ENCODE assay signal across 1 cellular context in the genomic region with DNA sequence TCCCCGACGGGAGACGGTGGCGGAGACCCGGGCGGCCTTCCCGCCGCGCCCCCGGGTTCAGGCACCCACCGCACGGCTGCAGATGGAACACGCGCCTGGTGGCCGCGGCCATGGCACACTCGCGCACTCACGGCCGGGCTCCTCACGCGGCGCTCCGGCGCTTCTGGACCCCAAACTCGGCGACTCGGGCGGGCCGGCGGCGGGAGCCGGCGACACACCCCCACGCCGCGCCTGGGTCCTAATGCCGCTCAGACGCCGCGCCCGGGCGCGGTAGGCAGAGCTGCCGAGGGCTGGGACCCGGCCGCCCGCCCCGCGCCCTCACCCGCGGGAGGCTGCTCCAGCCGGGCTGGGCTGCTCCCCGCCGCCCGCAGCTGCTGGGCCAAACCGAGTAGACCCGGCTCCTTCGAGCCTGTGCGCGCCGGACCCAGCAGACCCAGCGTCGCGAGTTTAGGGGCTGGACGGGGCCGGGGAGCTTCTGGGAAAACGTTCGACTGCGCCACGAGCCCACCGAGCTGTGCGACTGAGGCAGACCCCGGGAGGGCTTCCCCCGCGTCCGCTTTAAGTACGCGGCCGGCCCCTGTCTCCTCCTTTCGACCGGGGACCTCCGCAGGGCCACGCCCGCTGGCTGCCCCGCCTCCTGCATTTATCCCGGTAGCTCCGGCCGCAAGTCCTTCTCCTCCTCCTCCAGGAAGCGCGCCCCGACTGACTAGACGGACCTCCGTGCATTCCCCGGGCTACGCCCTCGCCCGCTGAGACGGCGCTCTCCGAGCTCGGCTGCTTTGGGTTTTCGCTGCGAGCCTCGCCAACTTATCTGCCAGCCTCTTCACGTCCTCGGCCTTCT.
TF ChIP-seq lines count a peak whose summit lies in the region.

A gene (minus strand): TSS at position 165 of the 841 bp plus-strand sequence. CDS start 53 bp downstream, at position 112.

TF ChIP-seq in WTC11, 78 proteins besides CTCF, POLR2A, EP300 and RAD21 (continued from another document):
- TF ChIP-seq, protein P1, sequence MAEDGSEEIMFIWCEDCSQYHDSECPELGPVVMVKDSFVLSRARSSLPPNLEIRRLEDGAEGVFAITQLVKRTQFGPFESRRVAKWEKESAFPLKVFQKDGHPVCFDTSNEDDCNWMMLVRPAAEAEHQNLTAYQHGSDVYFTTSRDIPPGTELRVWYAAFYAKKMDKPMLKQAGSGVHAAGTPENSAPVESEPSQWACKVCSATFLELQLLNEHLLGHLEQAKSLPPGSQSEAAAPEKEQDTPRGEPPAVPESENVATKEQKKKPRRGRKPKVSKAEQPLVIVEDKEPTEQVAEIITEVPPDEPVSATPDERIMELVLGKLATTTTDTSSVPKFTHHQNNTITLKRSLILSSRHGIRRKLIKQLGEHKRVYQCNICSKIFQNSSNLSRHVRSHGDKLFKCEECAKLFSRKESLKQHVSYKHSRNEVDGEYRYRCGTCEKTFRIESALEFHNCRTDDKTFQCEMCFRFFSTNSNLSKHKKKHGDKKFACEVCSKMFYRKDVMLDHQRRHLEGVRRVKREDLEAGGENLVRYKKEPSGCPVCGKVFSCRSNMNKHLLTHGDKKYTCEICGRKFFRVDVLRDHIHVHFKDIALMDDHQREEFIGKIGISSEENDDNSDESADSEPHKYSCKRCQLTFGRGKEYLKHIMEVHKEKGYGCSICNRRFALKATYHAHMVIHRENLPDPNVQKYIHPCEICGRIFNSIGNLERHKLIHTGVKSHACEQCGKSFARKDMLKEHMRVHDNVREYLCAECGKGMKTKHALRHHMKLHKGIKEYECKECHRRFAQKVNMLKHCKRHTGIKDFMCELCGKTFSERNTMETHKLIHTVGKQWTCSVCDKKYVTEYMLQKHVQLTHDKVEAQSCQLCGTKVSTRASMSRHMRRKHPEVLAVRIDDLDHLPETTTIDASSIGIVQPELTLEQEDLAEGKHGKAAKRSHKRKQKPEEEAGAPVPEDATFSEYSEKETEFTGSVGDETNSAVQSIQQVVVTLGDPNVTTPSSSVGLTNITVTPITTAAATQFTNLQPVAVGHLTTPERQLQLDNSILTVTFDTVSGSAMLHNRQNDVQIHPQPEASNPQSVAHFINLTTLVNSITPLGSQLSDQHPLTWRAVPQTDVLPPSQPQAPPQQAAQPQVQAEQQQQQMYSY (CRISPR knock-in tag; IDR thresholded peaks at IDR 0.05): no peak
- TF ChIP-seq SP1 (CRISPR knock-in tag; conservative IDR thresholded peaks at IDR 0.05) (peak; percentile 40), GABPB1 (CRISPR knock-in tag; IDR thresholded peaks at IDR 0.05) (peak; percentile 38; the same call in 1 of the 2 replicates), GTF2I (CRISPR knock-in tag; conservative IDR thresholded peaks at IDR 0.05) (0 out of 2 replicates have a peak, but pooled peaks have one; percentile 21)
- TF ChIP-seq, protein P2, sequence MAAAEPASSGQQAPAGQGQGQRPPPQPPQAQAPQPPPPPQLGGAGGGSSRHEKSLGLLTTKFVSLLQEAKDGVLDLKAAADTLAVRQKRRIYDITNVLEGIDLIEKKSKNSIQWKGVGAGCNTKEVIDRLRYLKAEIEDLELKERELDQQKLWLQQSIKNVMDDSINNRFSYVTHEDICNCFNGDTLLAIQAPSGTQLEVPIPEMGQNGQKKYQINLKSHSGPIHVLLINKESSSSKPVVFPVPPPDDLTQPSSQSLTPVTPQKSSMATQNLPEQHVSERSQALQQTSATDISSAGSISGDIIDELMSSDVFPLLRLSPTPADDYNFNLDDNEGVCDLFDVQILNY (CRISPR knock-in tag; IDR thresholded peaks at IDR 0.05): peak; percentile 56; the same call in 1 of the 2 replicates
